26 cellular contexts compared by ENCODE assay signal in the genomic region with DNA sequence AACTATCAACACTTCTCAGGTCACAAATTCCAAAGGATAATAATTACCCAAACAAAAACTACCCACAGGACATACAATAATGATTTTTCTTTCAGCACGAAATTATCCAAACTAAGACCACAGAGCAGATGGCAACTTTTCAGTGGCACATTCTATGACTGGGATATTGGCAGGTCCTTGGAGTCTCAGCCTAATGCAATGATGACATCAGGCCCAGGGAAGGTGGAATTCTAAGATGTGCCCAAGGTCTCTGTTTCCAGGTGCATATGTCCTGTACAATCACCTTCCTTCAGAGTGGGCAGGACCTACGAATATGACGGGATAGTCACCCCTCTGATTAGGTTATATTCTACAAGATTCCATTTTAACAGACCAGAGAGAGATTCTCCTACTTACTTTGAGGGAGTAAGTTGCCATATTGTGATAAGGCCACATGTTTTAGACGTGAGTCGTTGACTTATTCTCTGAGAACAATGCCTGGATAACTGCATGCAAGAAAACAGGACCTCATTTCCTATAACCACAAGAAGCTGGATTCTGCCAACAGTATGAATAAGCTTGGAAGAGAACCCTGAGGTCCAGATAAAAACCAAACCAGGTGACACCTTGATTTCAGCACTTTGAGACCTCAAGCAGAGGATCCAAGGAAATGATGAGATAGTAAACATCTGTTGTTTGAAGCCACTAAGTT.
A peak's percentile ranks its signal among the peaks of the same experiment; 100 is the strongest.
DNase-seq lines count a peak whose midpoint lies in the region; ATAC-seq, FAIRE-seq and TF ChIP-seq lines count a peak whose summit lies in the region.
"Had no signal": no experiment of that assay in that cellular context is flagged by ENCODE, and none has a peak within 500 bp of the region (broad histone marks: within the 10 kb centered on the region; RNA-seq: fewer than 3 reads in every experiment).

No MANE protein-coding gene starts in this region.

- TF ChIP-seq CTCF in choroid plexus epithelial cell (conservative IDR thresholded peaks at IDR 0.05; ENCODE audit: low read depth, low read length) = no peak

- DNase-seq in ELR (ENCODE audit: low read depth) = peak; percentile 36
- peak; percentile 31 for DNase-seq in RCC 7860 (ENCODE audit: low spot score)
- peak; percentile 63 for DNase-seq in choroid plexus epithelial cell (ENCODE audit: low read depth)
- peak; percentile 65 for DNase-seq in non-pigmented ciliary epithelial cell (ENCODE audit: low read depth)
- DNase-seq in amygdala (lab: John Stamatoyannopoulos, UW) = no peak
- no peak for DNase-seq in cortex of kidney (lab: John Stamatoyannopoulos, UW)
- no peak for DNase-seq in activated CD8-positive, alpha-beta memory T cell treated with anti-CD3 and anti-CD28 coated beads for 24 hours
- DNase-seq: activated CD4-positive, alpha-beta T cell treated with anti-CD3 and anti-CD28 coated beads, Interleukin-2, amount 10 ng/mL, durations not matched to agents 24 days and 14 days; activated naive CD8-positive, alpha-beta T cell treated with anti-CD3 and anti-CD28 coated beads for 36 hours; islet precursor cell; Karpas-422; NCI-H1092 treated with DMSO at 0.1 percent for 48 hours; NCI-H2029 treated with DMSO at 0.1 percent for 48 hours; OCI-M1; psoas muscle; small intestine; T-helper 17 cell had no signal

- no peak for FAIRE-seq in RCC 7860 (lab: Jason Lieb, UNC)
- FAIRE-seq: D721Med, small intestine, urothelium cell line had no signal

- H3K4me3 ChIP-seq in choroid plexus epithelial cell (ENCODE audit: low read depth, low read length) = no peak overlapping the region
- H3K4me3 ChIP-seq: breast epithelium, lung, psoas muscle, SJSA1 had no signal

- no peak for ATAC-seq in GM18505 (IDR thresholded peaks at IDR 0.05; ENCODE audit: unreplicated experiment)
- ATAC-seq: activated T-helper 17 cell treated with anti-CD3 and anti-CD28 coated beads, Interleukin-2, amount 50 U/mL, for 72 hours; foreskin keratinocyte; psoas muscle; stimulated activated memory B cell treated with anti-CD40 and anti-IgM and Interleukin-4, amounts not matched to agents 10 μg/mL and 1 μg/mL and 100 μg/mL, for 72 hours; T-helper 17 cell had no signal

- no peak for TF ChIP-seq POLR2A in GM18505 (IDR thresholded peaks at IDR 0.05; ENCODE audit: borderline replicate concordance, extremely low read depth, insufficient read depth, insufficient read length)

Comparison
In these comparisons a context has a peak if more than half of its experiments do, and no peak if none do; other contexts are left out.
1. DNase-seq: peak in ELR (single experiment), RCC 7860 (single experiment), choroid plexus epithelial cell (single experiment) and non-pigmented ciliary epithelial cell (single experiment); none in amygdala (0 of 56), cortex of kidney (single experiment) and activated CD8-positive, alpha-beta memory T cell treated with anti-CD3 and anti-CD28 coated beads for 24 hours (single experiment).